Comparison of ENCODE assay signal across 26 cellular contexts in the genomic region with DNA sequence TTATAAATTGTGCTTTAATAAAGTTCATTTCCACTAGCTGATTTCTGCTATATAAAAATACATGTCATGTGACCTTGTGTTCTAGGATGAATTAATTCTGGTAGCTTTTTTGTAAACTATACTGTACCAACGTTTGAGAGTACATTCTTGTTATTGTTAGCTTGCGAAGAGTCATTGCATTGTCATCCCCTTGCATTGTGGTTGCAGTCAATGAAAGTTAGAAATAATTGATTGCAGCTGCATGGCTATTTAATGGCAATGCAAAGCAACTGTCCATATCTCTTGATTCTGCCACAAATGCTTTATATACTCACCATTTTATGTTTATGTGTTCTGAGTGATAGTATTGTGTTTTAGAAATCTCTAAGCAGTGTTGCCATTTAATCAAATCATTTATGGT.
DNase-seq lines count a peak whose midpoint lies in the region; ATAC-seq and TF ChIP-seq lines count a peak whose summit lies in the region.
"Had no signal": no experiment of that assay in that cellular context is flagged by ENCODE, and none has a peak within 500 bp of the region (broad histone marks: within the 10 kb centered on the region; RNA-seq: fewer than 3 reads in every experiment).

No MANE protein-coding gene starts in this region.

- H3F3A ChIP-seq in PC-3 (ENCODE audit: low read length, unreplicated experiment), result no peaks in the 10 kb centered on the region

- in situ Hi-C loops in astrocyte of the cerebellum (cut with HindIII; ENCODE audit: low sequenced_read_pairs), result no loop called here

- no peak overlapping the region for H3K9ac ChIP-seq in PC-3 (ENCODE audit: low read length)

- POLR2A ChIA-PET in PC-3 (lab: Charles Lee; ENCODE audit: unreplicated experiment), result no interaction called here
- POLR2A ChIA-PET in activated CD4-positive, alpha-beta T cell treated with anti-CD3 and anti-CD28 coated beads, Interleukin-2, amount 10 ng/mL, durations not matched to agents 7 days and 5 days (lab: Charles Lee), result no interaction called here

- ATAC-seq in PC-3, result no peak
- ATAC-seq: activated T-helper 17 cell treated with anti-CD3 and anti-CD28 coated beads, Interleukin-2, amount 50 U/mL, for 72 hours; HCT116; natural killer cell; stimulated activated naive CD8-positive, alpha-beta T cell treated with anti-CD3 and anti-CD28 coated beads, Interleukin-15, amount 100 ng/mL, for 72 hours had no signal

- H2AFZ ChIP-seq in PC-3 (ENCODE audit: low read length), result no peak overlapping the region

- H3K79me2 ChIP-seq in PC-3 (ENCODE audit: low read length), result no peaks in the 10 kb centered on the region

- no peak overlapping the region for H3K27ac Mint-ChIP-seq in activated CD4-positive, alpha-beta T cell treated with anti-CD3 and anti-CD28 coated beads, Interleukin-2, amount 10 ng/mL, durations not matched to agents 7 days and 5 days
- H3K27ac Mint-ChIP-seq: activated T-helper 17 cell treated with anti-CD3 and anti-CD28 coated beads, Interleukin-2, amount 50 U/mL, for 72 hours; memory B cell; natural killer cell had no signal

- H3K36me3 ChIP-seq in PC-3 (ENCODE audit: low read depth, low read length), result no peaks in the 10 kb centered on the region
- H3K36me3 ChIP-seq: sigmoid colon, transverse colon had no signal

- intact Hi-C loops in PC-3 (cut with micrococcal nuclease), result no loop called here

- H3K9me3 Mint-ChIP-seq in activated CD4-positive, alpha-beta T cell treated with anti-CD3 and anti-CD28 coated beads, Interleukin-2, amount 10 ng/mL, durations not matched to agents 7 days and 5 days, result no peaks in the 10 kb centered on the region
- H3K9me3 Mint-ChIP-seq: activated T-helper 17 cell treated with anti-CD3 and anti-CD28 coated beads, Interleukin-2, amount 50 U/mL, for 72 hours; memory B cell; natural killer cell; stimulated activated naive CD8-positive, alpha-beta T cell treated with anti-CD3 and anti-CD28 coated beads, Interleukin-15, amount 100 ng/mL, for 72 hours had no signal

- no peaks in the 10 kb centered on the region for H3K9me2 ChIP-seq in PC-3 (replicated peaks; ENCODE audit: low read length)

- H4K20me1 ChIP-seq in PC-3 (ENCODE audit: low read length), result no peaks in the 10 kb centered on the region

- H3K4me1 ChIP-seq in PC-3 (ENCODE audit: insufficient read depth, low read length), result no peaks in the 10 kb centered on the region
- H3K4me1 ChIP-seq: transverse colon had no signal

- no peaks in the 10 kb centered on the region for H3K27me3 ChIP-seq in PC-3 (ENCODE audit: low read length)
- H3K27me3 ChIP-seq: sigmoid colon, transverse colon had no signal

- H3K27ac ChIP-seq in PC-3 (ENCODE audit: low read length), result no peak overlapping the region
- H3K27ac ChIP-seq: C4-2B, HL-60, sigmoid colon, transverse colon had no signal

- DNase-seq in GM04503 (ENCODE audit: low read depth) (peak; percentile 25), astrocyte of the cerebellum (ENCODE audit: low read depth) (peak; percentile 16), fibroblast of pulmonary artery (ENCODE audit: low read depth) (peak; percentile 49), midbrain (lab: John Stamatoyannopoulos, UW) (no peak), PC-3 (no peak)
- DNase-seq in activated CD4-positive, alpha-beta T cell treated with anti-CD3 and anti-CD28 coated beads, Interleukin-2, amount 50 U/mL, for 48 hours, result no peak
- DNase-seq in activated CD4-positive, alpha-beta T cell treated with anti-CD3 and anti-CD28 coated beads, Interleukin-2, amount 10 ng/mL, durations not matched to agents 7 days and 5 days, result no peak
- DNase-seq: activated CD4-positive, alpha-beta T cell treated with anti-CD3 and anti-CD28 coated beads for 1 hour; caudate nucleus; foreskin melanocyte; GF-D8; kidney glomerular epithelial cell; natural killer cell; NCI-H2029; NCI-H446 treated with DMSO at 0.1 percent for 48 hours; NK-92 treated with Interleukin-12 subunit alpha and Interleukin-12 subunit beta, amount 100 ng/mL, for 24 hours; posterior cingulate gyrus; sigmoid colon; stimulated activated naive CD8-positive, alpha-beta T cell treated with anti-CD3 and anti-CD28 coated beads, Interleukin-15, amount 100 ng/mL, for 72 hours; T1000; transverse colon had no signal

- H3K4me1 Mint-ChIP-seq in activated CD4-positive, alpha-beta T cell treated with anti-CD3 and anti-CD28 coated beads, Interleukin-2, amount 10 ng/mL, durations not matched to agents 7 days and 5 days, result peaks cover 11% of the 10 kb centered on the region

- CTCF ChIA-PET in PC-3 (lab: Charles Lee), result no interaction called here
- CTCF ChIA-PET in activated CD4-positive, alpha-beta T cell treated with anti-CD3 and anti-CD28 coated beads, Interleukin-2, amount 10 ng/mL, durations not matched to agents 7 days and 5 days (lab: Charles Lee), result interaction anchor here (0.8 kb wide), 1 partner anchor 40 kb away, joined by 3 read pairs; no protein-coding TSS in a partner anchor

- TF ChIP-seq CTCF in astrocyte of the cerebellum (IDR thresholded peaks at IDR 0.05; ENCODE audit: low read depth, low read length, missing control alignments) (no peak), fibroblast of pulmonary artery (IDR thresholded peaks at IDR 0.05; ENCODE audit: low read length, missing control alignments) (no peak), PC-3 (conservative IDR thresholded peaks at IDR 0.05; ENCODE audit: low read depth, low read length) (no peak)

- no TSS peak for BruUV-seq in PC-3 (replicated peaks; lab: Mats Ljungman, UMichigan)

- H3K4me3 ChIP-seq in astrocyte of the cerebellum (ENCODE audit: low read depth, low read length), result no peak overlapping the region
- H3K4me3 ChIP-seq in fibroblast of pulmonary artery (replicated peaks; ENCODE audit: low read depth, low read length), result no peak overlapping the region
- H3K4me3 ChIP-seq in PC-3 (ENCODE audit: low read length), result no peak overlapping the region
- H3K4me3 ChIP-seq: sigmoid colon, transverse colon had no signal

- no peak overlapping the region for H3K4me3 Mint-ChIP-seq in activated CD4-positive, alpha-beta T cell treated with anti-CD3 and anti-CD28 coated beads, Interleukin-2, amount 10 ng/mL, durations not matched to agents 7 days and 5 days
- H3K4me3 Mint-ChIP-seq: activated T-helper 17 cell treated with anti-CD3 and anti-CD28 coated beads, Interleukin-2, amount 50 U/mL, for 72 hours; memory B cell; natural killer cell; stimulated activated naive CD8-positive, alpha-beta T cell treated with anti-CD3 and anti-CD28 coated beads, Interleukin-15, amount 100 ng/mL, for 72 hours had no signal

- no peaks in the 10 kb centered on the region for H3K27me3 Mint-ChIP-seq in activated CD4-positive, alpha-beta T cell treated with anti-CD3 and anti-CD28 coated beads, Interleukin-2, amount 10 ng/mL, durations not matched to agents 7 days and 5 days
- H3K27me3 Mint-ChIP-seq: activated T-helper 17 cell treated with anti-CD3 and anti-CD28 coated beads, Interleukin-2, amount 50 U/mL, for 72 hours; memory B cell; stimulated activated naive CD8-positive, alpha-beta T cell treated with anti-CD3 and anti-CD28 coated beads, Interleukin-15, amount 100 ng/mL, for 72 hours had no signal

- H3K36me3 Mint-ChIP-seq in activated CD4-positive, alpha-beta T cell treated with anti-CD3 and anti-CD28 coated beads, Interleukin-2, amount 10 ng/mL, durations not matched to agents 7 days and 5 days (ENCODE audit: low read depth), result peaks cover 14% of the 10 kb centered on the region

- H3K9me3 ChIP-seq in PC-3 (ENCODE audit: low read length), result no peaks in the 10 kb centered on the region
- H3K9me3 ChIP-seq: sigmoid colon, transverse colon had no signal

- H3K4me2 ChIP-seq in PC-3 (ENCODE audit: low read length), result no peak overlapping the region

Comparison
In these comparisons a context has a peak if more than half of its experiments do, and no peak if none do; other contexts are left out.
1. DNase-seq: peak in GM04503 (single experiment), astrocyte of the cerebellum (single experiment) and fibroblast of pulmonary artery (single experiment); none in midbrain (single experiment), activated CD4-positive, alpha-beta T cell treated with anti-CD3 and anti-CD28 coated beads, Interleukin-2, amount 50 U/mL, for 48 hours (0 of 2), PC-3 (single experiment) and activated CD4-positive, alpha-beta T cell treated with anti-CD3 and anti-CD28 coated beads, Interleukin-2, amount 10 ng/mL, durations not matched to agents 7 days and 5 days (single experiment).